ENCODE assay signal across 26 cellular contexts in genomic region chr2:157233506-157233905, GRCh38. TPM values are rescaled to one million over a fixed set of nuclear protein-coding genes. Genes with fewer than 3 reads are reported as not detected.
DNase-seq lines count a peak whose midpoint lies in the region; ATAC-seq, FAIRE-seq and TF ChIP-seq lines count a peak whose summit lies in the region.
"Had no signal": no experiment of that assay in that cellular context is flagged by ENCODE, and none has a peak within 500 bp of the region (broad histone marks: within the 10 kb centered on the region; RNA-seq: fewer than 3 reads in every experiment).

No MANE protein-coding gene starts in this region.

- H3K27ac ChIP-seq in breast epithelium (no peak overlapping the region), fibroblast of lung (ENCODE audit: insufficient read depth, low read length) (peak overlapping the region; percentile 20)
- H3K27ac ChIP-seq: 22Rv1, BLaER1, coronary artery, gastroesophageal sphincter, SK-N-MC had no signal

- intact Hi-C loops in MCF 10A (cut with micrococcal nuclease): no loop called here
- intact Hi-C loops in breast epithelium (cut with DNase I; ENCODE audit: low total_unique reads): no loop called here

- H3K9me3 ChIP-seq in breast epithelium (no peaks in the 10 kb centered on the region), fibroblast of lung (ENCODE audit: control insufficient read depth, insufficient read depth, low read depth, low read length) (no peaks in the 10 kb centered on the region), T-helper 17 cell (ENCODE audit: control insufficient read depth, low read length, poor library complexity, severe bottlenecking) (no peaks in the 10 kb centered on the region)
- H3K9me3 ChIP-seq: BLaER1, Caco-2, gastroesophageal sphincter had no signal

- H3K36me3 ChIP-seq in breast epithelium: no peaks in the 10 kb centered on the region
- H3K36me3 ChIP-seq in fibroblast of lung (ENCODE audit: control insufficient read depth, insufficient read depth, low read length): no peaks in the 10 kb centered on the region
- H3K36me3 ChIP-seq: BLaER1, gastroesophageal sphincter had no signal

- H3K27me3 Mint-ChIP-seq in MCF 10A (ENCODE audit: insufficient read depth, unreplicated experiment): no peaks in the 10 kb centered on the region
- H3K27me3 Mint-ChIP-seq in T-helper 17 cell: peaks cover 22% of the 10 kb centered on the region
- H3K27me3 Mint-ChIP-seq in naive thymus-derived CD8-positive, alpha-beta T cell: peaks cover 8 to 22% (median 16%) of the 10 kb centered on the region in 5 donors

- peaks cover 7% of the 10 kb centered on the region for H3K9me3 Mint-ChIP-seq in MCF 10A (ENCODE audit: unreplicated experiment)
- peaks cover 0 to 9% (median 0%) of the 10 kb centered on the region in 9 donors for H3K9me3 Mint-ChIP-seq in naive thymus-derived CD8-positive, alpha-beta T cell

- H3K36me3 Mint-ChIP-seq in MCF 10A (ENCODE audit: insufficient read depth, unreplicated experiment): no peaks in the 10 kb centered on the region
- no peaks in the 10 kb centered on the region for H3K36me3 Mint-ChIP-seq in T-helper 17 cell (ENCODE audit: low read depth)
- H3K36me3 Mint-ChIP-seq in naive thymus-derived CD8-positive, alpha-beta T cell: peaks cover 0 to 3% (median 0%) of the 10 kb centered on the region in 3 donors

- H3K4me1 ChIP-seq in breast epithelium: no peaks in the 10 kb centered on the region
- peaks cover 16% of the 10 kb centered on the region for H3K4me1 ChIP-seq in fibroblast of lung (ENCODE audit: control insufficient read depth, extremely low read depth, insufficient read depth, low read length)
- H3K4me1 ChIP-seq: BLaER1, Caco-2, gastroesophageal sphincter had no signal

- H3K27ac Mint-ChIP-seq in MCF 10A (ENCODE audit: low read depth, unreplicated experiment): peak overlapping the region; percentile 4
- no peak overlapping the region for H3K27ac Mint-ChIP-seq in T-helper 17 cell
- H3K27ac Mint-ChIP-seq in naive thymus-derived CD8-positive, alpha-beta T cell: no peak overlapping the region
- H3K27ac Mint-ChIP-seq: activated CD4-positive, alpha-beta memory T cell treated with anti-CD3 and anti-CD28 coated beads, Interleukin-2, amount 10 ng/mL, durations not matched to agents 7 days and 5 days had no signal

- CTCF ChIA-PET in MCF 10A (lab: Yijun Ruan, JAX): no interaction called here

- no peak overlapping the region for H3K9ac ChIP-seq in fibroblast of lung (ENCODE audit: insufficient read depth, low read length)
- H3K9ac ChIP-seq: BLaER1 had no signal

- no peak for TF ChIP-seq POLR2A in breast epithelium (IDR thresholded peaks at IDR 0.05)

- no peak for TF ChIP-seq CTCF in MCF 10A (IDR thresholded peaks at IDR 0.05; ENCODE audit: unreplicated experiment)
- TF ChIP-seq CTCF in breast epithelium (IDR thresholded peaks at IDR 0.05): no peak
- no peak for TF ChIP-seq CTCF in WI38 (IDR thresholded peaks at IDR 0.05; ENCODE audit: low read depth, low read length)
- TF ChIP-seq CTCF in fibroblast of lung (conservative IDR thresholded peaks at IDR 0.05 in 1 of 2, IDR thresholded peaks at IDR 0.05 in 1 of 2; ENCODE audit: low read depth in 1 of 2, low read length in 2 of 2): no peak

- no TSS peak for BruUV-seq in MCF 10A (replicated peaks; lab: Mats Ljungman, UMichigan)

- FAIRE-seq in frontal cortex (lab: Jason Lieb, UNC): no peak

- H3K4me2 ChIP-seq in fibroblast of lung (ENCODE audit: extremely low read depth, insufficient read depth, low read length): peak overlapping the region; percentile 27
- H3K4me2 ChIP-seq: BLaER1 had no signal

- POLR2A ChIA-PET in MCF 10A (lab: Yijun Ruan, JAX): interaction anchor here (4.3 kb wide), 1 partner anchor 14 kb away, joined by 31 read pairs; no protein-coding TSS in a partner anchor
- POLR2A ChIA-PET in naive thymus-derived CD8-positive, alpha-beta T cell (lab: Charles Lee): no interaction called here

- H3K4me3 ChIP-seq in breast epithelium: no peak overlapping the region
- H3K4me3 ChIP-seq in WI38 (ENCODE audit: low read depth, low read length): peak overlapping the region; percentile 5; the same call in 1 of the 2 replicates
- H3K4me3 ChIP-seq in fibroblast of lung (replicated peaks in 1 of 4; ENCODE audit: control extremely low read depth in 1 of 4, insufficient read depth in 1 of 4, low read depth in 3 of 4, low read length in 4 of 4): no peak overlapping the region
- H3K4me3 ChIP-seq: BLaER1, coronary artery, gastroesophageal sphincter, lung, SK-N-MC had no signal

- no peaks in the 10 kb centered on the region for H4K20me1 ChIP-seq in fibroblast of lung (ENCODE audit: control insufficient read depth, extremely low read depth, insufficient read depth, low read length)
- H4K20me1 ChIP-seq: BLaER1 had no signal

- ATAC-seq in T-helper 17 cell: no peak
- no peak for ATAC-seq in naive thymus-derived CD8-positive, alpha-beta T cell
- ATAC-seq: gastroesophageal sphincter had no signal

- H3K4me1 Mint-ChIP-seq in MCF 10A (ENCODE audit: insufficient read depth, unreplicated experiment) (peaks cover 34% of the 10 kb centered on the region), T-helper 17 cell (no peaks in the 10 kb centered on the region)
- no peaks in the 10 kb centered on the region for H3K4me1 Mint-ChIP-seq in naive thymus-derived CD8-positive, alpha-beta T cell
- H3K4me1 Mint-ChIP-seq: activated CD4-positive, alpha-beta memory T cell treated with anti-CD3 and anti-CD28 coated beads, Interleukin-2, amount 10 ng/mL, durations not matched to agents 7 days and 5 days had no signal

- H3K4me3 Mint-ChIP-seq in MCF 10A (ENCODE audit: unreplicated experiment) (no peak overlapping the region), T-helper 17 cell (no peak overlapping the region)
- no peak overlapping the region for H3K4me3 Mint-ChIP-seq in naive thymus-derived CD8-positive, alpha-beta T cell
- H3K4me3 Mint-ChIP-seq: activated CD4-positive, alpha-beta memory T cell treated with anti-CD3 and anti-CD28 coated beads, Interleukin-2, amount 10 ng/mL, durations not matched to agents 7 days and 5 days had no signal

- DNase-seq in MCF 10A (ENCODE audit: unreplicated experiment) (peak; percentile 25), breast epithelium (ENCODE audit: low spot score in 2 of 2) (no peak), fibroblast of lung (ENCODE audit: low read depth in 2 of 2) (peak; percentile 81 to 86), T-helper 17 cell (no peak), D341Med (ENCODE audit: low spot score) (no peak), frontal cortex (ENCODE audit: low spot score in 2 of 2) (no peak)
- no peak for DNase-seq in naive thymus-derived CD8-positive, alpha-beta T cell
- DNase-seq: activated CD4-positive, alpha-beta memory T cell treated with anti-CD3 and anti-CD28 coated beads, Interleukin-2, amount 10 ng/mL, durations not matched to agents 7 days and 5 days; activated CD4-positive, CD25-positive, alpha-beta regulatory T cell; activated naive CD4-positive, alpha-beta T cell treated with anti-CD3 and anti-CD28 coated beads, Interleukin-2, amount 50 U/mL, for 16 hours; activated T-cell treated with anti-CD3 and anti-CD28 coated beads for 4 hours; Caco-2; kidney; MV-4-11; NCI-H1930; NCI-H345; occipital lobe; stimulated activated CD4-positive, alpha-beta T cell treated with anti-CD3 and anti-CD28 coated beads, Interleukin-12 subunit alpha, Interleukin-12 subunit beta, amount 100 ng/mL, for 4 hours; trophoblast cell had no signal

- no peaks in the 10 kb centered on the region for H3K27me3 ChIP-seq in breast epithelium
- no peaks in the 10 kb centered on the region for H3K27me3 ChIP-seq in fibroblast of lung (ENCODE audit: control insufficient read depth, insufficient read depth, low read length)
- H3K27me3 ChIP-seq: BLaER1, gastroesophageal sphincter had no signal

- H2AFZ ChIP-seq in fibroblast of lung (ENCODE audit: low read length): no peak overlapping the region

- no peaks in the 10 kb centered on the region for H3K79me2 ChIP-seq in fibroblast of lung (ENCODE audit: control insufficient read depth, insufficient read depth, low read length)

RNA-seq across cellular contexts. Expression of gene GALNT5, which starts 24.0 kb away (rescaled TPM):
- not detected in 2 replicates for total RNA-seq in MCF 10A (2022)
- total RNA-seq in breast epithelium: 1 to 10 TPM in 2 of 3 donors, under 1 TPM in 1; 0.16 to 2.0 (median 1.6) TPM
- 32.4 and 199 TPM in 2 replicates for total RNA-seq in fibroblast of lung
- 51.5 and 63.7 TPM in 2 replicates for polyA plus RNA-seq in fibroblast of lung
- polyA plus RNA-seq in fibroblast of lung (2012): 42.5 and 54.5 TPM in 2 replicates
- polyA minus RNA-seq in fibroblast of lung (ENCODE audit: low replicate concordance): 12.8 and 17.8 TPM in 2 replicates
- total RNA-seq in T-helper 17 cell: not detected
- total RNA-seq in frontal cortex: under 0.01 TPM
- total RNA-seq in naive thymus-derived CD8-positive, alpha-beta T cell: not detected
- not detected for polyA plus RNA-seq in naive thymus-derived CD8-positive, alpha-beta T cell
- total RNA-seq: activated CD4-positive, alpha-beta memory T cell treated with anti-CD3 and anti-CD28 coated beads, Interleukin-2, amount 10 ng/mL, durations not matched to agents 7 days and 5 days had no signal

Comparison
In these comparisons a context has a peak if more than half of its experiments do, and no peak if none do; other contexts are left out.
1. DNase-seq: peak in MCF 10A (single experiment) and fibroblast of lung (2 of 2); none in breast epithelium (0 of 2), T-helper 17 cell (0 of 3), D341Med (single experiment), frontal cortex (0 of 2) and naive thymus-derived CD8-positive, alpha-beta T cell (0 of 10).
2. RNA of gene GALNT5, which starts 24.0 kb away (total RNA-seq): 32.4 to 199 TPM in fibroblast of lung; 0.16 to 2.0 TPM in breast epithelium, not detected in MCF 10A, not detected in T-helper 17 cell, under 0.01 TPM in frontal cortex (single experiment) and not detected in naive thymus-derived CD8-positive, alpha-beta T cell; every median in the first group is over 10 times any median in the second.